Comparison of ENCODE assay signal across 12 cellular contexts in the genomic region with DNA sequence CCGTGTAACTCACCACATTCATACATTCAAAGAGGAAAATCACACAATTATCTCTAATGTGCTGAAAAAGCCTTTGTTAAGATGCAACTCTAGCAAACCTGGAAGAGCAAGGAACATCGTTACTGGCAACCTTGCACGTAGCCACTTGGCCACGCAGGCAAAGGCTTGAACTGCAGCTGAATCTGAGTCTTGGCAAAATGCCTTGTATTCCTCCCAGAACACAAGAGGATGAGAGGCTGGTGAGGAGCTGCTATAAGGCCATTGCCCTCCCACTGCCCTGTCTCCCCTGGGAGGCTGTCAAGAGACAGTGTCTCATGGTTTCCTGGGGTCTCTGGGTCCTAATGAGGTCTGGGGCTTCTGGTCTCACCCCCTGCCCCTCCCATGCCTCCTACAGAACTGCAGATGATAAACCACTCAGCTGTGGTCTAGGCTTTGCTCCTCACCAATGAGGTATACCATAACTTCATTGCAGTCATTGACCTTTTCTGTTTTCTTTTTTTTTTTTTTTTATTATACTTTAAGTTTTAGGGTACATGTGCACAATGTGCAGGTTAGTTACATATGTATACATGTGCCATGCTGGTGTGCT.
DNase-seq lines count a peak whose midpoint lies in the region; ATAC-seq and TF ChIP-seq lines count a peak whose summit lies in the region.
"Had no signal": no experiment of that assay in that cellular context is flagged by ENCODE, and none has a peak within 500 bp of the region (broad histone marks: within the 10 kb centered on the region; RNA-seq: fewer than 3 reads in every experiment).

No MANE protein-coding gene starts in this region.

- no peak for TF ChIP-seq CTCF in fibroblast of the aortic adventitia (IDR thresholded peaks at IDR 0.05; ENCODE audit: insufficient read depth, low read length)

- H3K4me3 ChIP-seq in fibroblast of the aortic adventitia (ENCODE audit: low read depth, low read length): no peak overlapping the region
- H3K4me3 ChIP-seq: ovary had no signal

- ATAC-seq in HG02798 (IDR thresholded peaks at IDR 0.05; ENCODE audit: poor library complexity, unreplicated experiment) (no peak), GM18520 (IDR thresholded peaks at IDR 0.05; ENCODE audit: unreplicated experiment) (no peak), GM19395 (IDR thresholded peaks at IDR 0.05; ENCODE audit: unreplicated experiment) (no peak)
- ATAC-seq: left colon had no signal

- in situ Hi-C loops in Caki2 (cut with HindIII; ENCODE audit: low pct_unique_long_range_greater_than_20kb, low sequenced_read_pairs): no loop called here

- DNase-seq in Caki2 (ENCODE audit: low read depth): peak; percentile 79
- peak; percentile 90 for DNase-seq in NCI-H1105 (lab: John Stamatoyannopoulos, UW)
- peak; percentile 92 for DNase-seq in RPMI7951 (ENCODE audit: low read depth)
- peak; percentile 33 for DNase-seq in fibroblast of the aortic adventitia (ENCODE audit: low read depth)
- DNase-seq in T-helper 2 cell: no peak
- DNase-seq: activated CD4-positive, alpha-beta memory T cell treated with anti-CD3 and anti-CD28 coated beads for 36 hours; left colon; ovary; stimulated activated CD4-positive, alpha-beta T cell treated with anti-CD3 and anti-CD28 coated beads, Interleukin-4, amount 100 ng/mL, for 1 hour had no signal

Comparison
In these comparisons a context has a peak if more than half of its experiments do, and no peak if none do; other contexts are left out.
1. DNase-seq: peak in Caki2 (single experiment), NCI-H1105 (single experiment), RPMI7951 (single experiment) and fibroblast of the aortic adventitia (single experiment); none in T-helper 2 cell (0 of 5).